16 cellular contexts compared by ENCODE assay signal in genomic region chr17:9468532-9468931, GRCh38.
DNase-seq lines count a peak whose midpoint lies in the region; ATAC-seq and TF ChIP-seq lines count a peak whose summit lies in the region.
"Had no signal": no experiment of that assay in that cellular context is flagged by ENCODE, and none has a peak within 500 bp of the region (broad histone marks: within the 10 kb centered on the region; RNA-seq: fewer than 3 reads in every experiment).

No MANE protein-coding gene starts in this region.

- no peak overlapping the region for H3K4me2 ChIP-seq in DND-41 (ENCODE audit: insufficient read depth, low read length)

- H3K4me3 Mint-ChIP-seq in T-helper 2 cell treated with Interferon-gamma antibody and Interleukin-4, amounts not matched to agents 5 μg/mL and 100 μg/mL, for 36 hours = no peak overlapping the region
- H3K4me3 Mint-ChIP-seq in stimulated activated effector memory CD8-positive, alpha-beta T cell treated with anti-CD3 and anti-CD28 coated beads, Interleukin-12 subunit alpha, Interleukin-12 subunit beta, amount 100 ng/mL, for 72 hours = no peak overlapping the region
- H3K4me3 Mint-ChIP-seq: HFFc6 had no signal

- H3K27ac ChIP-seq in DND-41 (ENCODE audit: low read length) (peak overlapping the region; percentile 88), body of pancreas (no peak overlapping the region)
- H3K27ac ChIP-seq: C4-2B, Peyer's patch had no signal

- no peaks in the 10 kb centered on the region for H3K27me3 Mint-ChIP-seq in T-helper 2 cell treated with Interferon-gamma antibody and Interleukin-4, amounts not matched to agents 5 μg/mL and 100 μg/mL, for 36 hours (ENCODE audit: low read depth)

- H3K9me3 ChIP-seq in DND-41 (ENCODE audit: insufficient read depth, low read length, severe bottlenecking) (no peaks in the 10 kb centered on the region), body of pancreas (no peaks in the 10 kb centered on the region), MG63 (peaks cover 7% of the 10 kb centered on the region; the same call in 1 of the 2 replicates)
- H3K9me3 ChIP-seq: Peyer's patch had no signal

- no peak for TF ChIP-seq POLR2A in body of pancreas (IDR thresholded peaks at IDR 0.05)

- H4K20me1 ChIP-seq in DND-41 (ENCODE audit: insufficient read depth, low read length) = no peaks in the 10 kb centered on the region

- peaks cover 33% of the 10 kb centered on the region for H3K4me1 Mint-ChIP-seq in T-helper 2 cell treated with Interferon-gamma antibody and Interleukin-4, amounts not matched to agents 5 μg/mL and 100 μg/mL, for 36 hours (ENCODE audit: low read depth)
- H3K4me1 Mint-ChIP-seq in stimulated activated effector memory CD8-positive, alpha-beta T cell treated with anti-CD3 and anti-CD28 coated beads, Interleukin-12 subunit alpha, Interleukin-12 subunit beta, amount 100 ng/mL, for 72 hours = peaks cover 42% of the 10 kb centered on the region

- H3K36me3 Mint-ChIP-seq in T-helper 2 cell treated with Interferon-gamma antibody and Interleukin-4, amounts not matched to agents 5 μg/mL and 100 μg/mL, for 36 hours (ENCODE audit: low read depth) = peaks cover 3% of the 10 kb centered on the region
- no peaks in the 10 kb centered on the region for H3K36me3 Mint-ChIP-seq in stimulated activated effector memory CD8-positive, alpha-beta T cell treated with anti-CD3 and anti-CD28 coated beads, Interleukin-12 subunit alpha, Interleukin-12 subunit beta, amount 100 ng/mL, for 72 hours

- TF ChIP-seq CTCF in DND-41 (IDR thresholded peaks at IDR 0.05; ENCODE audit: borderline replicate concordance, extremely low read depth, low read length, poor library complexity, severe bottlenecking) (no peak), body of pancreas (IDR thresholded peaks at IDR 0.05) (no peak)

- no peaks in the 10 kb centered on the region for H3K79me2 ChIP-seq in DND-41 (ENCODE audit: insufficient read depth, low read length)

- DNase-seq in T-helper 2 cell treated with Interferon-gamma antibody and Interleukin-4, amounts not matched to agents 5 μg/mL and 100 μg/mL, for 36 hours (ENCODE audit: low spot score) = no peak
- DNase-seq in T-helper 2 cell (no peak), DND-41 (no peak), body of pancreas (peak; percentile 24 to 51 (median 42)), MG63 (no peak), NAMALWA (ENCODE audit: low spot score) (no peak), NCI-H524 (lab: John Stamatoyannopoulos, UW) (no peak)
- DNase-seq in stimulated activated effector memory CD8-positive, alpha-beta T cell treated with anti-CD3 and anti-CD28 coated beads, Interleukin-12 subunit alpha, Interleukin-12 subunit beta, amount 100 ng/mL, for 72 hours (ENCODE audit: low spot score in 2 of 2) = no peak
- DNase-seq: HFFc6, NCI-H1930, NCI-H2171 treated with DMSO at 0.1 percent for 48 hours, SHP77 had no signal

- H3K36me3 ChIP-seq in DND-41 (ENCODE audit: insufficient read depth, low read length) = no peaks in the 10 kb centered on the region
- H3K36me3 ChIP-seq in body of pancreas (replicated peaks in 1 of 2; ENCODE audit: insufficient read depth in 1 of 2, low read depth in 2 of 2) = no peaks in the 10 kb centered on the region
- no peaks in the 10 kb centered on the region for H3K36me3 ChIP-seq in MG63
- H3K36me3 ChIP-seq: Peyer's patch had no signal

- intact Hi-C loops in body of pancreas (cut with DNase I) = no loop called here

- no peak overlapping the region for H3K9ac ChIP-seq in DND-41 (ENCODE audit: low read depth, low read length)

- H3K9me3 Mint-ChIP-seq in T-helper 2 cell treated with Interferon-gamma antibody and Interleukin-4, amounts not matched to agents 5 μg/mL and 100 μg/mL, for 36 hours = no peaks in the 10 kb centered on the region
- no peaks in the 10 kb centered on the region for H3K9me3 Mint-ChIP-seq in stimulated activated effector memory CD8-positive, alpha-beta T cell treated with anti-CD3 and anti-CD28 coated beads, Interleukin-12 subunit alpha, Interleukin-12 subunit beta, amount 100 ng/mL, for 72 hours

- no peaks in the 10 kb centered on the region for H3K27me3 ChIP-seq in DND-41 (ENCODE audit: insufficient read depth, low read length, poor library complexity)
- H3K27me3 ChIP-seq in body of pancreas = no peaks in the 10 kb centered on the region
- H3K27me3 ChIP-seq in MG63 = no peaks in the 10 kb centered on the region
- H3K27me3 ChIP-seq: Peyer's patch had no signal

- H3K4me3 ChIP-seq in DND-41 (ENCODE audit: low read depth in 1 of 2, low read length in 2 of 2) = no peak overlapping the region
- no peak overlapping the region for H3K4me3 ChIP-seq in body of pancreas
- H3K4me3 ChIP-seq in MG63 = no peak overlapping the region
- H3K4me3 ChIP-seq: K562, Peyer's patch had no signal

- 0 out of 2 replicates have a peak overlapping the region, but pooled peaks have one; percentile 68 for H2AFZ ChIP-seq in DND-41 (ENCODE audit: low read depth, low read length)

- ATAC-seq in DND-41 (ENCODE audit: insufficient read depth, low read depth) (no peak), body of pancreas (peak; percentile 27)
- no peak for ATAC-seq in stimulated activated effector memory CD8-positive, alpha-beta T cell treated with anti-CD3 and anti-CD28 coated beads, Interleukin-12 subunit alpha, Interleukin-12 subunit beta, amount 100 ng/mL, for 72 hours
- ATAC-seq: K562, SK-N-SH treated with all-trans-retinoic acid at 6 μM for 48 hours had no signal

- WGBS in body of pancreas, 2 donors = 40 to 50% methylated on average over 8 to 10 of the region's 10 CpGs

- H3K4me1 ChIP-seq in DND-41 (ENCODE audit: insufficient read depth, low read length) = peaks cover 44% of the 10 kb centered on the region
- H3K4me1 ChIP-seq in body of pancreas = peaks cover 15% of the 10 kb centered on the region

- H3K27ac Mint-ChIP-seq in T-helper 2 cell treated with Interferon-gamma antibody and Interleukin-4, amounts not matched to agents 5 μg/mL and 100 μg/mL, for 36 hours = peak overlapping the region; percentile 36
- H3K27ac Mint-ChIP-seq in stimulated activated effector memory CD8-positive, alpha-beta T cell treated with anti-CD3 and anti-CD28 coated beads, Interleukin-12 subunit alpha, Interleukin-12 subunit beta, amount 100 ng/mL, for 72 hours = peak overlapping the region; percentile 66
- H3K27ac Mint-ChIP-seq: HFFc6 had no signal

Comparison
In these comparisons a context has a peak if more than half of its experiments do, and no peak if none do; other contexts are left out.
1. DNase-seq: peak in body of pancreas (4 of 4); none in T-helper 2 cell treated with Interferon-gamma antibody and Interleukin-4, amounts not matched to agents 5 μg/mL and 100 μg/mL, for 36 hours (single experiment), T-helper 2 cell (0 of 5), DND-41 (single experiment), stimulated activated effector memory CD8-positive, alpha-beta T cell treated with anti-CD3 and anti-CD28 coated beads, Interleukin-12 subunit alpha, Interleukin-12 subunit beta, amount 100 ng/mL, for 72 hours (0 of 2), MG63 (single experiment), NAMALWA (single experiment) and NCI-H524 (0 of 2).